In the genomic region with DNA sequence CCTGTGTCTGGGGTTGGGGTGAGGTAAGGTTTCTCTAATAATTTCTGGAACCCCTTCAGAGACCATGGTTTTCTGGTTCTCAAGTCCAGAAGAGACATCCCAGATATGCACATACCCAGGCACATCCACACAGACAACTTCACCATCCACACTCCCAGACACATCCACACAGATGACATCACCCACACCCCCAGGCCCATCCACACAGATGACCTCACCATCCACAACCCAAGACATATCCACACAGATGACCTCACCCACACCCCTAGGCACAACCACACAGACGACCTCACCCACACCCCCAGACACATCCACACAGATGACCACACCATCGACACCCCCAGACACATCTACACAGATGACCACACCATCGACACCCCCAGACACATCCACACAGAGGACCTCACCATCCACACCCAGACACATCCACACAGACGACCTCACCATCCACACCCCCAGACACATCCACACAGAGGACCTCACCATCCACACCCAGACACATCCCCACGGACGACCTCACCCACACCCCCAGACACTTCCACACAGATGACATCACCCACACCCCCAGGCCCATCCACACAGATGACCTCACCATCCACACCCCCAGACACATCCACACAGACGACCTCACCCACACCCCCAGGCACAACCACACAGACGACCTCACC, we compare ENCODE assay signal across 1 cellular context.
A peak's percentile ranks its signal among the peaks of the same experiment; 100 is the strongest.
TF ChIP-seq lines count a peak whose summit lies in the region.
"Not testable (repeated sequence)": the region's sequence is repeated elsewhere in the genome, so short reads cannot be mapped to it uniquely, and the experiment has no call there.

No MANE protein-coding gene starts in this region.

TF ChIP-seq in HepG2, 621 proteins besides CTCF, POLR2A, EP300 and RAD21:
- peak; percentile 75 for TF ChIP-seq ATF7 (IDR thresholded peaks at IDR 0.05)
- TF ChIP-seq ATF7, CREB1 (CRISPR knock-in tag; IDR thresholded peaks at IDR 0.05): not testable (repeated sequence)
- TF ChIP-seq CREB1 (IDR thresholded peaks at IDR 0.05) = 0 out of 2 replicates have a peak, but pooled peaks have one; percentile 29
TF ChIP-seq in HepG2: peak in this region for 2; not testable (repeated sequence) for 619.
